ENCODE assay signal across 1 cellular context in the genomic region with DNA sequence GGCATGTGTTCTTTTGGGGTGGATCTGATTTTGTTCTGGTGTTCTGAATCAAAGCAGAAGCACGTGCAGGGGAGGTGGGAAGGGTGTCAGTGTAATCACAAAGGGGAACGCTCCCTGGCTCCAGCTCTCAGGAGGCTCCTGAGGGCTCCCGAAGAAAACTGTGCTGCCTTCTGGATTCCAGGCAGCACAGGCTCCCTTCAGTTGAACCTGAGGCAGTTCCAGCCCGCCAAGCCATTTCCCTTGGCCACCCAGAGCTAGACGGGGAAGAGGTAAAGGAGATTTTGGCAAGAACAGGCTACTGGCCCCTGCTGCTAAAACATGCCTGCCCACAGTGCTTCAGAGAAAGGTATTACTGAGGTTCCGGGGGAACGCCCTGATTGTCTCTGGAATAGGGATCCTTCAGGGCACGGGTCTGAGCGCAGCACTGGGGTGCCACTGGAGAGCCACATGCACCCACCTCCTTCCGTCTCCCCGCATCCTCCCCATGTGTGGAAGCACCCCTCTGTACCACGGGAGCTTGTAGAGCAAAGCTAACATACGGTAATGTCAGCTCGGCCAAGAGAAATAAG.
TF ChIP-seq lines count a peak whose summit lies in the region.

No MANE protein-coding gene starts in this region.

TF ChIP-seq in H1, 55 proteins besides CTCF, POLR2A, EP300 and RAD21:
- TF ChIP-seq CBX8 (IDR thresholded peaks at IDR 0.05; ENCODE audit: borderline replicate concordance, low read depth, low read length) = no peak
